1 cellular context compared by ENCODE assay signal in genomic region chr5:176596689-176597416, GRCh38.
TF ChIP-seq lines count a peak whose summit lies in the region.

No MANE protein-coding gene starts in this region.

TF ChIP-seq in WTC11, 78 proteins besides CTCF, POLR2A, EP300 and RAD21 (continued from another document):
- no peak for TF ChIP-seq USF2 (CRISPR knock-in tag; IDR thresholded peaks at IDR 0.05)
- TF ChIP-seq, protein P1, sequence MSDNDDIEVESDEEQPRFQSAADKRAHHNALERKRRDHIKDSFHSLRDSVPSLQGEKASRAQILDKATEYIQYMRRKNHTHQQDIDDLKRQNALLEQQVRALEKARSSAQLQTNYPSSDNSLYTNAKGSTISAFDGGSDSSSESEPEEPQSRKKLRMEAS (CRISPR knock-in tag; IDR thresholded peaks at IDR 0.05), result peak; percentile 55; the same call in 1 of the 2 replicates
- TF ChIP-seq, protein P2, sequence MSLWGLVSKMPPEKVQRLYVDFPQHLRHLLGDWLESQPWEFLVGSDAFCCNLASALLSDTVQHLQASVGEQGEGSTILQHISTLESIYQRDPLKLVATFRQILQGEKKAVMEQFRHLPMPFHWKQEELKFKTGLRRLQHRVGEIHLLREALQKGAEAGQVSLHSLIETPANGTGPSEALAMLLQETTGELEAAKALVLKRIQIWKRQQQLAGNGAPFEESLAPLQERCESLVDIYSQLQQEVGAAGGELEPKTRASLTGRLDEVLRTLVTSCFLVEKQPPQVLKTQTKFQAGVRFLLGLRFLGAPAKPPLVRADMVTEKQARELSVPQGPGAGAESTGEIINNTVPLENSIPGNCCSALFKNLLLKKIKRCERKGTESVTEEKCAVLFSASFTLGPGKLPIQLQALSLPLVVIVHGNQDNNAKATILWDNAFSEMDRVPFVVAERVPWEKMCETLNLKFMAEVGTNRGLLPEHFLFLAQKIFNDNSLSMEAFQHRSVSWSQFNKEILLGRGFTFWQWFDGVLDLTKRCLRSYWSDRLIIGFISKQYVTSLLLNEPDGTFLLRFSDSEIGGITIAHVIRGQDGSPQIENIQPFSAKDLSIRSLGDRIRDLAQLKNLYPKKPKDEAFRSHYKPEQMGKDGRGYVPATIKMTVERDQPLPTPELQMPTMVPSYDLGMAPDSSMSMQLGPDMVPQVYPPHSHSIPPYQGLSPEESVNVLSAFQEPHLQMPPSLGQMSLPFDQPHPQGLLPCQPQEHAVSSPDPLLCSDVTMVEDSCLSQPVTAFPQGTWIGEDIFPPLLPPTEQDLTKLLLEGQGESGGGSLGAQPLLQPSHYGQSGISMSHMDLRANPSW (CRISPR knock-in tag; conservative IDR thresholded peaks at IDR 0.05; ENCODE audit: low read depth), result peak; percentile 85; the same call in 1 of the 2 replicates
- TF ChIP-seq TP53 (CRISPR knock-in tag; IDR thresholded peaks at IDR 0.05), result peak; percentile 74; the same call in 1 of the 2 replicates
- TF ChIP-seq ZNF138 (CRISPR knock-in tag; conservative IDR thresholded peaks at IDR 0.05), result no peak
- 0 out of 2 replicates have a peak, but pooled peaks have one; percentile 31 for TF ChIP-seq ZNF232 (CRISPR knock-in tag; IDR thresholded peaks at IDR 0.05)
- 0 out of 2 replicates have a peak, but pooled peaks have one; percentile 47 for TF ChIP-seq SP1 (CRISPR knock-in tag; conservative IDR thresholded peaks at IDR 0.05)
- TF ChIP-seq NR3C1 (CRISPR knock-in tag; conservative IDR thresholded peaks at IDR 0.05; ENCODE audit: low read depth), result peak; percentile 82; the same call in 1 of the 2 replicates
- TF ChIP-seq HMGXB4 (CRISPR knock-in tag; IDR thresholded peaks at IDR 0.05), result peak; percentile 75; the same call in 1 of the 2 replicates
